8 cellular contexts compared by ENCODE assay signal in genomic region chr2:181457121-181457740, GRCh38. TPM values are rescaled to one million over a fixed set of nuclear protein-coding genes. Genes with fewer than 3 reads are reported as not detected.
DNase-seq lines count a peak whose midpoint lies in the region; ATAC-seq, FAIRE-seq and TF ChIP-seq lines count a peak whose summit lies in the region.

ITGA4 (plus strand) TSS chr2:181457386; CDS start chr2:181457655, 269 bp downstream.

- H3K27ac ChIP-seq in endothelial cell of umbilical vein (ENCODE audit: insufficient read depth, low read depth, low read length) (no peak within 1 kb of the TSS), muscle layer of colon (ENCODE audit: low read depth, low read length) (no peak within 1 kb of the TSS)

- H3K9me3 ChIP-seq in endothelial cell of umbilical vein (replicated peaks; ENCODE audit: control insufficient read depth, insufficient read depth, low read length) (no peaks in the 10 kb centered on the region), muscle layer of colon (ENCODE audit: low read length) (no peaks in the 10 kb centered on the region)

- dilution Hi-C loops in endothelial cell of umbilical vein (cut with MboI; ENCODE audit: extremely low pct_ligation_motif_present, low sequenced_read_pairs): no loop called here

- H3K4me3 ChIP-seq in endothelial cell of umbilical vein (replicated peaks in 1 of 3; ENCODE audit: insufficient read depth in 1 of 3, low read depth in 1 of 3, low read length in 3 of 3) (peak within 1 kb of the TSS; percentile 5 to 43 (median 41)), muscle layer of colon (ENCODE audit: low read depth in 1 of 2, low read length in 2 of 2) (peak within 1 kb of the TSS; percentile 41 to 57)

- H3K27me3 ChIP-seq in endothelial cell of umbilical vein (ENCODE audit: control insufficient read depth in 2 of 2, insufficient read depth in 2 of 2, low read length in 2 of 2): peaks cover 15 to 53% of the 10 kb centered on the region in 2 experiments
- H3K27me3 ChIP-seq in muscle layer of colon (ENCODE audit: control insufficient read depth in 1 of 2, insufficient read depth in 2 of 2, low read length in 2 of 2): no peaks in the 10 kb centered on the region

- intact Hi-C loops in endothelial cell of umbilical vein (cut with micrococcal nuclease): loop anchor here (1.0 to 5.0 kb wide), 4 partner anchors 353 to 1333 kb away; no protein-coding TSS in a partner anchor

- peak within 1 kb of the TSS; percentile 91 for H2AFZ ChIP-seq in endothelial cell of umbilical vein (ENCODE audit: low read depth, low read length)

- peak; percentile 66 for ATAC-seq in HG02938 (IDR thresholded peaks at IDR 0.05; ENCODE audit: unreplicated experiment)

- peak; percentile 65 to 76 for TF ChIP-seq CTCF in endothelial cell of umbilical vein (IDR thresholded peaks at IDR 0.05; ENCODE audit: extremely low read depth in 1 of 2, insufficient read depth in 1 of 2, low read depth in 1 of 2, low read length in 2 of 2)

- peak; percentile 80 for DNase-seq in SIG-M5 treated with dmso at 0.1 percent for 504 hours (lab: John Stamatoyannopoulos, UW; ENCODE audit: unreplicated experiment)
- DNase-seq in SIG-M5 (lab: John Stamatoyannopoulos, UW): no peak
- peak; percentile 40 to 86 for DNase-seq in NCI-H526 (lab: John Stamatoyannopoulos, UW)
- peak; percentile 47 for DNase-seq in endothelial cell of umbilical vein (ENCODE audit: low read depth, low spot score)
- peak; percentile 68 to 85 for DNase-seq in stimulated activated CD8-positive, alpha-beta memory T cell treated with anti-CD3 and anti-CD28 coated beads, Interleukin-7, amount 100 ng/mL, for 4 hours (ENCODE audit: low read depth in 2 of 2)

- no peaks in the 10 kb centered on the region for H3K36me3 ChIP-seq in endothelial cell of umbilical vein (ENCODE audit: control insufficient read depth in 2 of 2, extremely low read depth in 1 of 2, insufficient read depth in 2 of 2, low read length in 2 of 2)
- no peaks in the 10 kb centered on the region for H3K36me3 ChIP-seq in muscle layer of colon (ENCODE audit: insufficient read depth, low read length)

- H3K9ac ChIP-seq in endothelial cell of umbilical vein (replicated peaks; ENCODE audit: extremely low read depth, insufficient read depth, low read length) (no peak within 1 kb of the TSS), muscle layer of colon (ENCODE audit: low read length) (no peak within 1 kb of the TSS)

- no TSS peak for BruUV-seq in endothelial cell of umbilical vein (replicated peaks; lab: Mats Ljungman, UMichigan)

- TF ChIP-seq POLR2A in endothelial cell of umbilical vein (IDR thresholded peaks at IDR 0.05; ENCODE audit: low read depth, low read length): no peak

- POLR2A ChIA-PET in activated CD8-positive, alpha-beta memory T cell treated with anti-CD3 and anti-CD28 coated beads for 36 hours (lab: Charles Lee): interaction anchor here (0.9 to 2.4 kb wide), 12 partner anchors 9 to 313 kb away, joined by 3 to 10 read pairs (median 4); no protein-coding TSS in a partner anchor
- POLR2A ChIA-PET in endothelial cell of umbilical vein (lab: Charles Lee): no interaction called here

- H3K4me2 ChIP-seq in endothelial cell of umbilical vein (ENCODE audit: insufficient read depth, low read length): peak within 1 kb of the TSS; percentile 15

- H3K4me1 ChIP-seq in endothelial cell of umbilical vein (ENCODE audit: control insufficient read depth, extremely low read depth, insufficient read depth, low read length) (peaks cover 7% of the 10 kb centered on the region), muscle layer of colon (ENCODE audit: insufficient read depth, low read length) (peaks cover 8% of the 10 kb centered on the region)

- CTCF ChIA-PET in activated CD8-positive, alpha-beta memory T cell treated with anti-CD3 and anti-CD28 coated beads for 36 hours (lab: Charles Lee): interaction anchor here (0.7 to 3.1 kb wide), 13 partner anchors 9 to 349 kb away, joined by 3 to 14 read pairs (median 4); no protein-coding TSS in a partner anchor
- CTCF ChIA-PET in endothelial cell of umbilical vein (lab: Charles Lee): interaction anchor here (0.6 to 2.4 kb wide), 8 partner anchors 9 to 1333 kb away, joined by 3 to 23 read pairs (median 4); no protein-coding TSS in a partner anchor

- H3K79me2 ChIP-seq in endothelial cell of umbilical vein (ENCODE audit: control insufficient read depth, insufficient read depth, low read length): no peaks in the 10 kb centered on the region

- no peaks in the 10 kb centered on the region for H4K20me1 ChIP-seq in endothelial cell of umbilical vein (replicated peaks; ENCODE audit: control insufficient read depth, extremely low read depth, insufficient read depth, low read length)

- no peak for FAIRE-seq in endothelial cell of umbilical vein (lab: Jason Lieb, UNC)

- H3K9me1 ChIP-seq in endothelial cell of umbilical vein (replicated peaks; ENCODE audit: control insufficient read depth, extremely low read depth, insufficient read depth, low read length): no peaks in the 10 kb centered on the region

TF ChIP-seq in endothelial cell of umbilical vein, 7 proteins besides CTCF, POLR2A, EP300 and RAD21:
- TF ChIP-seq GATA2 (IDR thresholded peaks at IDR 0.05; ENCODE audit: insufficient read depth, insufficient read length, low read depth, low read length) (no peak), MAX (IDR thresholded peaks at IDR 0.05; ENCODE audit: insufficient read depth, insufficient read length) (no peak), EZH2 (IDR thresholded peaks at IDR 0.05; ENCODE audit: borderline replicate concordance, low read depth, low read length, severe bottlenecking) (no peak), MYC (IDR thresholded peaks at IDR 0.05; ENCODE audit: low read depth, low read length) (no peak), JUN (IDR thresholded peaks at IDR 0.05; ENCODE audit: borderline replicate concordance, insufficient read depth, insufficient read length, low read depth) (no peak), POLR2AphosphoS5 (IDR thresholded peaks at IDR 0.05; ENCODE audit: insufficient read depth, low read depth, low read length) (no peak), FOS (IDR thresholded peaks at IDR 0.05; ENCODE audit: borderline replicate concordance, insufficient read depth, low read length) (no peak)

RNA-seq across cellular contexts. Expression of gene ITGA4, which starts in this region (rescaled TPM):
- 100 to 1,000 TPM; 127 to 128 TPM for total RNA-seq in activated CD8-positive, alpha-beta memory T cell treated with anti-CD3 and anti-CD28 coated beads for 36 hours
- 2.8 TPM in 2 replicates for total RNA-seq in endothelial cell of umbilical vein
- 1.5 and 1.7 TPM in 2 replicates for polyA plus RNA-seq in endothelial cell of umbilical vein
- polyA plus RNA-seq in endothelial cell of umbilical vein (2011; cell fraction: cytosol; rRNA removed): 1.4 and 1.6 TPM in 2 replicates
- polyA plus RNA-seq in endothelial cell of umbilical vein (2011; cell fraction: nucleus; rRNA removed): 2.2 and 4.0 TPM in 2 replicates
- polyA plus RNA-seq in endothelial cell of umbilical vein (2012): 10.1 and 11.8 TPM in 2 replicates
- 5.5 and 6.5 TPM in 2 replicates for polyA minus RNA-seq in endothelial cell of umbilical vein
- polyA minus RNA-seq in endothelial cell of umbilical vein (2011; cell fraction: cytosol; rRNA and poly(A)+ RNA removed): not detected
- polyA minus RNA-seq in endothelial cell of umbilical vein (2011; cell fraction: nucleus; rRNA and poly(A)+ RNA removed): 5.2 and 9.7 TPM in 2 replicates

Comparison
In these comparisons a context has a peak if more than half of its experiments do, and no peak if none do; other contexts are left out.
1. RNA of gene ITGA4 (total RNA-seq): 127 to 128 TPM in activated CD8-positive, alpha-beta memory T cell treated with anti-CD3 and anti-CD28 coated beads for 36 hours; 2.8 TPM in endothelial cell of umbilical vein; every median in the first group is over 10 times any median in the second.